ENCODE assay signal across 17 cellular contexts in genomic region chr3:47007482-47008257, GRCh38. TPM values are rescaled to one million over a fixed set of nuclear protein-coding genes. Genes with fewer than 3 reads are reported as not detected.
DNase-seq lines count a peak whose midpoint lies in the region; FAIRE-seq and TF ChIP-seq lines count a peak whose summit lies in the region.
"Had no signal": no experiment of that assay in that cellular context is flagged by ENCODE, and none has a peak within 500 bp of the region (broad histone marks: within the 10 kb centered on the region; RNA-seq: fewer than 3 reads in every experiment).

No MANE protein-coding gene starts in this region.

- H3K36me3 ChIP-seq in kidney (ENCODE audit: control insufficient read depth in 1 of 2, insufficient read depth in 2 of 2, low read length in 2 of 2) (peaks cover 10 to 14% of the 10 kb centered on the region in 2 donors), suprapubic skin (peaks cover 57% of the 10 kb centered on the region)
- H3K36me3 ChIP-seq: cardiac muscle cell had no signal

- H3K9me3 Mint-ChIP-seq in activated naive CD4-positive, alpha-beta T cell treated with anti-CD3 and anti-CD28 coated beads for 36 hours = no peaks in the 10 kb centered on the region
- H3K9me3 Mint-ChIP-seq in activated naive CD4-positive, alpha-beta T cell treated with anti-CD3 and anti-CD28 coated beads, Interleukin-2, amount 10 ng/mL, durations not matched to agents 7 days and 5 days = no peaks in the 10 kb centered on the region
- H3K9me3 Mint-ChIP-seq in IgD-negative memory B cell = no peaks in the 10 kb centered on the region
- no peaks in the 10 kb centered on the region for H3K9me3 Mint-ChIP-seq in MCF 10A (ENCODE audit: unreplicated experiment)
- H3K9me3 Mint-ChIP-seq: activated T-cell treated with anti-CD3 and anti-CD28 coated beads, Interleukin-2, amount 50 U/mL, for 24 hours; CD4-positive, CD25-positive, alpha-beta regulatory T cell had no signal

- POLR2A ChIA-PET in MCF 10A (lab: Yijun Ruan, JAX) = no interaction called here

- H3K4me1 ChIP-seq in kidney (ENCODE audit: control insufficient read depth in 1 of 2, insufficient read depth in 1 of 2, low read depth in 1 of 2, low read length in 2 of 2) (peaks cover 0 to 6% of the 10 kb centered on the region in 2 donors), suprapubic skin (peaks cover 18% of the 10 kb centered on the region)

- no peak overlapping the region for H3K27ac Mint-ChIP-seq in activated naive CD4-positive, alpha-beta T cell treated with anti-CD3 and anti-CD28 coated beads for 36 hours
- H3K27ac Mint-ChIP-seq in activated naive CD4-positive, alpha-beta T cell treated with anti-CD3 and anti-CD28 coated beads, Interleukin-2, amount 10 ng/mL, durations not matched to agents 7 days and 5 days = no peak overlapping the region
- H3K27ac Mint-ChIP-seq in IgD-negative memory B cell = peak overlapping the region in 2 of 3 donors; percentile 16 to 57
- no peak overlapping the region for H3K27ac Mint-ChIP-seq in MCF 10A (ENCODE audit: low read depth, unreplicated experiment)

- intact Hi-C loops in activated naive CD4-positive, alpha-beta T cell treated with anti-CD3 and anti-CD28 coated beads for 36 hours (cut with micrococcal nuclease) = no loop called here
- intact Hi-C loops in kidney (cut with DNase I) (no loop called here), MCF 10A (cut with micrococcal nuclease) (no loop called here)

- no peak for TF ChIP-seq EP300 in suprapubic skin (IDR thresholded peaks at IDR 0.05)

- no peaks in the 10 kb centered on the region for H3K27me3 Mint-ChIP-seq in activated naive CD4-positive, alpha-beta T cell treated with anti-CD3 and anti-CD28 coated beads for 36 hours (ENCODE audit: low read depth)
- no peaks in the 10 kb centered on the region for H3K27me3 Mint-ChIP-seq in activated naive CD4-positive, alpha-beta T cell treated with anti-CD3 and anti-CD28 coated beads, Interleukin-2, amount 10 ng/mL, durations not matched to agents 7 days and 5 days
- no peaks in the 10 kb centered on the region for H3K27me3 Mint-ChIP-seq in IgD-negative memory B cell
- no peaks in the 10 kb centered on the region for H3K27me3 Mint-ChIP-seq in MCF 10A (ENCODE audit: insufficient read depth, unreplicated experiment)
- H3K27me3 Mint-ChIP-seq: activated T-cell treated with anti-CD3 and anti-CD28 coated beads, Interleukin-2, amount 50 U/mL, for 24 hours; CD4-positive, CD25-positive, alpha-beta regulatory T cell had no signal

- H3K9ac ChIP-seq in kidney (ENCODE audit: low read length in 2 of 2) = no peak overlapping the region
- H3K9ac ChIP-seq: GM23248 had no signal

- FAIRE-seq in kidney (lab: Jason Lieb, UNC) = no peak

- H3K4me3 ChIP-seq in kidney (ENCODE audit: low read length in 2 of 2) (no peak overlapping the region), suprapubic skin (no peak overlapping the region)
- H3K4me3 ChIP-seq: cardiac muscle cell, esophagus squamous epithelium, GM23248 had no signal

- peak; percentile 4 for DNase-seq in activated naive CD4-positive, alpha-beta T cell treated with anti-CD3 and anti-CD28 coated beads for 36 hours
- no peak for DNase-seq in activated naive CD4-positive, alpha-beta T cell treated with anti-CD3 and anti-CD28 coated beads, Interleukin-2, amount 10 ng/mL, durations not matched to agents 7 days and 5 days
- DNase-seq in kidney (peak; percentile 77), suprapubic skin (ENCODE audit: low spot score in 2 of 2) (peak; percentile 63 to 74), H4 (ENCODE audit: low spot score) (no peak), MCF 10A (ENCODE audit: unreplicated experiment) (no peak), amniotic stem cell (lab: John Stamatoyannopoulos, UW) (no peak)
- DNase-seq: activated CD4-positive, alpha-beta T cell treated with anti-CD3 and anti-CD28 coated beads, Interleukin-2, amount 50 U/mL, for 4 hours; activated T-cell treated with anti-CD3 and anti-CD28 coated beads, Interleukin-2, amount 50 U/mL, for 24 hours; CD4-positive, CD25-positive, alpha-beta regulatory T cell; effector CD8-positive, alpha-beta T cell; esophagus squamous epithelium; GM23248; NCI-H187 treated with DMSO at 0.1 percent for 48 hours; NCI-H446 had no signal

- 79% methylated on average over 4 of the region's 16 CpGs for WGBS in suprapubic skin

- TF ChIP-seq CTCF in kidney (IDR thresholded peaks at IDR 0.05; ENCODE audit: borderline replicate concordance, extremely low read depth, insufficient read depth) (no peak), suprapubic skin (IDR thresholded peaks at IDR 0.05) (no peak), MCF 10A (IDR thresholded peaks at IDR 0.05; ENCODE audit: unreplicated experiment) (no peak)

- H3K4me1 Mint-ChIP-seq in activated naive CD4-positive, alpha-beta T cell treated with anti-CD3 and anti-CD28 coated beads for 36 hours (ENCODE audit: low read depth) = peaks cover 2% of the 10 kb centered on the region
- H3K4me1 Mint-ChIP-seq in activated naive CD4-positive, alpha-beta T cell treated with anti-CD3 and anti-CD28 coated beads, Interleukin-2, amount 10 ng/mL, durations not matched to agents 7 days and 5 days = peaks cover 17% of the 10 kb centered on the region
- peaks cover 0 to 3% (median 0%) of the 10 kb centered on the region in 3 donors for H3K4me1 Mint-ChIP-seq in IgD-negative memory B cell
- H3K4me1 Mint-ChIP-seq in MCF 10A (ENCODE audit: insufficient read depth, unreplicated experiment) = no peaks in the 10 kb centered on the region

- CTCF ChIA-PET in activated naive CD4-positive, alpha-beta T cell treated with anti-CD3 and anti-CD28 coated beads for 36 hours (lab: Charles Lee) = no interaction called here
- CTCF ChIA-PET in activated naive CD4-positive, alpha-beta T cell treated with anti-CD3 and anti-CD28 coated beads, Interleukin-2, amount 10 ng/mL, durations not matched to agents 7 days and 5 days (lab: Charles Lee) = interaction anchor here (1.0 to 1.3 kb wide), 2 partner anchors 10 to 94 kb away, joined by 3 read pairs; no protein-coding TSS in a partner anchor
- CTCF ChIA-PET in MCF 10A (lab: Yijun Ruan, JAX) = interaction anchor here (1.4 kb wide), 1 partner anchor 9 kb away, joined by 3 read pairs; no protein-coding TSS in a partner anchor

- no peak for TF ChIP-seq POLR2A in suprapubic skin (IDR thresholded peaks at IDR 0.05)

- H3K4me3 Mint-ChIP-seq in activated naive CD4-positive, alpha-beta T cell treated with anti-CD3 and anti-CD28 coated beads for 36 hours = no peak overlapping the region
- no peak overlapping the region for H3K4me3 Mint-ChIP-seq in activated naive CD4-positive, alpha-beta T cell treated with anti-CD3 and anti-CD28 coated beads, Interleukin-2, amount 10 ng/mL, durations not matched to agents 7 days and 5 days
- H3K4me3 Mint-ChIP-seq in IgD-negative memory B cell (peak overlapping the region in 2 of 4 donors; percentile 33 to 49), MCF 10A (ENCODE audit: unreplicated experiment) (no peak overlapping the region)

- H3K9me3 ChIP-seq in kidney (ENCODE audit: control insufficient read depth in 1 of 2, low read length in 2 of 2) = no peaks in the 10 kb centered on the region
- H3K9me3 ChIP-seq in suprapubic skin = no peaks in the 10 kb centered on the region
- H3K9me3 ChIP-seq: esophagus squamous epithelium had no signal

- H3K27me3 ChIP-seq in suprapubic skin = no peaks in the 10 kb centered on the region
- H3K27me3 ChIP-seq: cardiac muscle cell, esophagus squamous epithelium had no signal

- H3K27ac ChIP-seq in kidney (ENCODE audit: low read depth in 2 of 2, low read length in 2 of 2) = no peak overlapping the region
- no peak overlapping the region for H3K27ac ChIP-seq in suprapubic skin
- H3K27ac ChIP-seq: cardiac muscle cell, GM23248 had no signal

- peaks cover 14% of the 10 kb centered on the region for H3K36me3 Mint-ChIP-seq in activated naive CD4-positive, alpha-beta T cell treated with anti-CD3 and anti-CD28 coated beads for 36 hours (ENCODE audit: low read depth)
- peaks cover 49% of the 10 kb centered on the region for H3K36me3 Mint-ChIP-seq in activated naive CD4-positive, alpha-beta T cell treated with anti-CD3 and anti-CD28 coated beads, Interleukin-2, amount 10 ng/mL, durations not matched to agents 7 days and 5 days
- H3K36me3 Mint-ChIP-seq in IgD-negative memory B cell (no peaks in the 10 kb centered on the region), MCF 10A (ENCODE audit: insufficient read depth, unreplicated experiment) (peaks cover 27% of the 10 kb centered on the region)

- no TSS peak for BruUV-seq in MCF 10A (replicated peaks; lab: Mats Ljungman, UMichigan)

RNA-seq across cellular contexts. Expression of gene NBEAL2, which starts 28.2 kb away (rescaled TPM):
- 10 to 100 TPM; 85.0 to 92.4 TPM for total RNA-seq in activated naive CD4-positive, alpha-beta T cell treated with anti-CD3 and anti-CD28 coated beads for 36 hours
- polyA plus RNA-seq in IgD-negative memory B cell (6.7 TPM), kidney (ENCODE audit: insufficient read depth, low read depth, low replicate concordance) (25.7 TPM)
- total RNA-seq in kidney (82.8 TPM), suprapubic skin (100 to 1,000 TPM; 317 to 865 (median 347) TPM), MCF 10A (2022) (14.2 and 20.2 TPM in 2 replicates)
- total RNA-seq in H4 (2014; rRNA removed; shearing (Covaris generic)) = 3.3 and 4.0 TPM in 2 replicates

RNA-seq across cellular contexts. Expression of gene CCDC12, which starts 31.1 kb away (rescaled TPM):
- total RNA-seq in activated naive CD4-positive, alpha-beta T cell treated with anti-CD3 and anti-CD28 coated beads for 36 hours = 10 to 100 TPM; 37.6 to 43.0 TPM
- polyA plus RNA-seq in IgD-negative memory B cell (151 TPM), kidney (ENCODE audit: insufficient read depth, low read depth, low replicate concordance) (85.6 TPM)
- total RNA-seq in kidney (59.7 TPM), suprapubic skin (10 to 100 TPM; 56.1 to 86.8 (median 81.6) TPM), MCF 10A (2022) (43.9 and 45.9 TPM in 2 replicates)
- total RNA-seq in H4 (2014; rRNA removed; shearing (Covaris generic)) = 15.1 and 16.0 TPM in 2 replicates

Comparison
In these comparisons a context has a peak if more than half of its experiments do, and no peak if none do; other contexts are left out.
1. DNase-seq: peak in activated naive CD4-positive, alpha-beta T cell treated with anti-CD3 and anti-CD28 coated beads for 36 hours (single experiment), kidney (single experiment) and suprapubic skin (2 of 2); none in activated naive CD4-positive, alpha-beta T cell treated with anti-CD3 and anti-CD28 coated beads, Interleukin-2, amount 10 ng/mL, durations not matched to agents 7 days and 5 days (single experiment), H4 (single experiment), MCF 10A (single experiment) and amniotic stem cell (single experiment).
2. H3K27ac Mint-ChIP-seq: peak in IgD-negative memory B cell (2 of 3); none in activated naive CD4-positive, alpha-beta T cell treated with anti-CD3 and anti-CD28 coated beads for 36 hours (single experiment), activated naive CD4-positive, alpha-beta T cell treated with anti-CD3 and anti-CD28 coated beads, Interleukin-2, amount 10 ng/mL, durations not matched to agents 7 days and 5 days (single experiment) and MCF 10A (single experiment).